Comparison of ENCODE assay signal across 28 cellular contexts in the genomic region with DNA sequence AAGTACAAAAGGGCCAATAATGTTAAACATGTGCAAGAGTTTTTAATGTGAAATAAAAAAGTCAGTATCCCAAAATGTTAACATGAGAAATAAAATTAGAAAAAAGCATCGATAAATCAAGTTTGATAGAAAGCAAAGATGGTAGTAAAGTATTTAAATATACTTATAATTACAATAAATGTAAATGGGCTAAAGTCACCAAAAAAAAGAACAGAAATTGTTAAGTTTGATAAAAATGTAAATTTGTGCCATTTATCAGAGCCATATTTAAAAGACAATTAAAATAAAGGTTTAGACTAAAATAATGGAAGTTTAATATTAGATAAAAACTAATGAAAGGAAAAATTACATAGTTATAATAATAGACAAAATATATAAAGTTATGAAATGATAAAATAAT.
"Had no signal": no experiment of that assay in that cellular context is flagged by ENCODE, and none has a peak within 500 bp of the region (broad histone marks: within the 10 kb centered on the region; RNA-seq: fewer than 3 reads in every experiment).

No MANE protein-coding gene starts in this region.

- H3K27me3 ChIP-seq: heart left ventricle, neural progenitor cell, neutrophil, transverse colon, upper lobe of left lung had no signal

- H3K4me3 ChIP-seq: heart left ventricle, left ventricle myocardium inferior, lung, neural progenitor cell, prostate gland, smooth muscle cell, transverse colon, upper lobe of left lung had no signal

- H3K9me3 ChIP-seq: prostate gland had no signal

- FAIRE-seq: islet of Langerhans had no signal

- H2AFZ ChIP-seq: neural progenitor cell had no signal

- H3K4me2 ChIP-seq: neural progenitor cell, smooth muscle cell had no signal

- H3K4me1 ChIP-seq: heart left ventricle, left ventricle myocardium inferior, neural progenitor cell, prostate gland, transverse colon, upper lobe of left lung had no signal

- H3K36me3 ChIP-seq: heart left ventricle, left ventricle myocardium inferior, neural progenitor cell, neutrophil, prostate gland, transverse colon, upper lobe of left lung had no signal

- ATAC-seq: heart left ventricle; natural killer cell; right cardiac atrium; sciatic nerve; stimulated activated memory B cell treated with anti-CD40 and anti-IgM and Interleukin-4, amounts not matched to agents 10 μg/mL and 1 μg/mL and 100 μg/mL, for 72 hours; stimulated activated naive CD8-positive, alpha-beta T cell treated with anti-CD3 and anti-CD28 coated beads, Interleukin-15, amount 100 ng/mL, for 72 hours had no signal

- H3K27ac ChIP-seq: heart left ventricle, left ventricle myocardium inferior, neural progenitor cell, neutrophil, prostate gland, transverse colon, upper lobe of left lung had no signal

- DNase-seq: heart left ventricle; hypothalamus; immature natural killer cell; left ventricle myocardium inferior; mesendoderm; naive B cell; natural killer cell; nephron progenitor cell; occipital lobe; retina; right cardiac atrium; stimulated activated CD4-positive, alpha-beta T cell treated with anti-CD3 and anti-CD28 coated beads, Interleukin-1b, Interleukin-23, amount 100 ng/mL, for 48 hours; stimulated activated CD4-positive, alpha-beta T cell treated with anti-CD3 and anti-CD28 coated beads, Interleukin-2, amount 100 ng/mL, for 48 hours; stimulated activated CD4-positive, alpha-beta T cell treated with anti-CD3 and anti-CD28 coated beads, Interleukin-4, amount 100 ng/mL, for 4 hours; stimulated activated CD8-positive, alpha-beta memory T cell treated with anti-CD3 and anti-CD28 coated beads, Interleukin-4, amount 100 ng/mL, for 48 hours; stimulated activated naive CD4-positive, alpha-beta T cell treated with Interleukin-2 at 50 U/mL for 16 hours; stimulated activated naive CD8-positive, alpha-beta T cell treated with anti-CD3 and anti-CD28 coated beads, Interleukin-15, amount 100 ng/mL, for 72 hours; substantia nigra; transverse colon; upper lobe of left lung had no signal

- H3K9ac ChIP-seq: neural progenitor cell had no signal
